Comparison of ENCODE assay signal across 17 cellular contexts in genomic region chr12:91889059-91889458, GRCh38.
A peak's percentile ranks its signal among the peaks of the same experiment; 100 is the strongest.
DNase-seq lines count a peak whose midpoint lies in the region; ATAC-seq and TF ChIP-seq lines count a peak whose summit lies in the region.
"Had no signal": no experiment of that assay in that cellular context is flagged by ENCODE, and none has a peak within 500 bp of the region (broad histone marks: within the 10 kb centered on the region; RNA-seq: fewer than 3 reads in every experiment).

No MANE protein-coding gene starts in this region.

- H3K36me3 ChIP-seq in cardiac muscle cell (no peaks in the 10 kb centered on the region), left ventricle myocardium inferior (no peaks in the 10 kb centered on the region), smooth muscle cell (ENCODE audit: low read depth) (no peaks in the 10 kb centered on the region), OCI-LY7 (ENCODE audit: insufficient read depth, low read length) (no peaks in the 10 kb centered on the region)
- H3K36me3 ChIP-seq: HAP-1 had no signal

- no peaks in the 10 kb centered on the region for H3K27me3 ChIP-seq in cardiac muscle cell
- H3K27me3 ChIP-seq in left ventricle myocardium inferior (ENCODE audit: low read depth) = no peaks in the 10 kb centered on the region
- no peaks in the 10 kb centered on the region for H3K27me3 ChIP-seq in smooth muscle cell (ENCODE audit: low read depth)

- H4K20me1 ChIP-seq in smooth muscle cell (ENCODE audit: low read depth) (no peaks in the 10 kb centered on the region), OCI-LY7 (ENCODE audit: insufficient read depth, low read length) (no peaks in the 10 kb centered on the region)

- H3K9me2 ChIP-seq in OCI-LY7 (ENCODE audit: insufficient read depth, low read length) = no peaks in the 10 kb centered on the region

- no peak overlapping the region for H3K9ac ChIP-seq in smooth muscle cell (ENCODE audit: low read depth)
- H3K9ac ChIP-seq: GM23248 had no signal

- CTCF ChIA-PET in OCI-LY7 (lab: Charles Lee; ENCODE audit: unreplicated experiment) = no interaction called here

- 68% methylated on average over 2 of the region's 2 CpGs for WGBS in smooth muscle cell (ENCODE audit: low lambda C conversion rate)

- BruUV-seq in OCI-LY7 (replicated peaks; lab: Mats Ljungman, UMichigan) = no TSS peak

- no peaks in the 10 kb centered on the region for H3K9me3 ChIP-seq in cardiac muscle cell (ENCODE audit: low read depth)
- H3K9me3 ChIP-seq in left ventricle myocardium inferior (replicated peaks) = no peaks in the 10 kb centered on the region
- H3K9me3 ChIP-seq in smooth muscle cell (replicated peaks; ENCODE audit: low read depth) = no peaks in the 10 kb centered on the region
- H3K9me3 ChIP-seq in OCI-LY7 (ENCODE audit: low read length) = no peaks in the 10 kb centered on the region
- H3K9me3 ChIP-seq: A549, Caco-2, HAP-1 had no signal

- H3F3A ChIP-seq in smooth muscle cell (ENCODE audit: low read depth) = no peaks in the 10 kb centered on the region

- DNase-seq in cardiac muscle cell (ENCODE audit: low read depth in 1 of 2, low spot score in 1 of 2) = no peak
- no peak for DNase-seq in left ventricle myocardium inferior
- DNase-seq in astrocyte of the spinal cord (ENCODE audit: low read depth, low spot score) = peak; percentile 8
- DNase-seq in kidney glomerular epithelial cell (lab: John Stamatoyannopoulos, UW) = peak; percentile 4
- no peak for DNase-seq in smooth muscle cell (lab: John Stamatoyannopoulos, UW; ENCODE audit: unreplicated experiment)
- DNase-seq in OCI-LY7 (ENCODE audit: low spot score) = no peak
- no peak for DNase-seq in amygdala (lab: John Stamatoyannopoulos, UW)
- DNase-seq: AML-193; Caco-2; CD4-positive, alpha-beta T cell; GF-D8; GM23248 had no signal

- ATAC-seq in GM18909 (IDR thresholded peaks at IDR 0.05; ENCODE audit: poor library complexity, unreplicated experiment) = no peak
- ATAC-seq: A549 had no signal

- intact Hi-C loops in left ventricle myocardium inferior (cut with micrococcal nuclease) = no loop called here
- intact Hi-C loops in OCI-LY7 (cut with micrococcal nuclease; ENCODE audit: unreplicated experiment) = no loop called here

- in situ Hi-C loops in astrocyte of the spinal cord (cut with HindIII; ENCODE audit: low sequenced_read_pairs) = no loop called here

- no peaks in the 10 kb centered on the region for H3K79me2 ChIP-seq in smooth muscle cell (ENCODE audit: low read depth)
- H3K79me2 ChIP-seq in OCI-LY7 (ENCODE audit: insufficient read depth, low read depth, low read length) = no peaks in the 10 kb centered on the region

- H2AFZ ChIP-seq in smooth muscle cell (ENCODE audit: low read depth) (no peak overlapping the region), OCI-LY7 (ENCODE audit: low read length) (no peak overlapping the region)
- H2AFZ ChIP-seq: GM23248 had no signal

- TF ChIP-seq CTCF in cardiac muscle cell (IDR thresholded peaks at IDR 0.05; ENCODE audit: low read depth, low read length) (no peak), left ventricle myocardium inferior (IDR thresholded peaks at IDR 0.05; ENCODE audit: borderline replicate concordance) (no peak), astrocyte of the spinal cord (IDR thresholded peaks at IDR 0.05; ENCODE audit: low read depth, low read length) (no peak), smooth muscle cell (IDR thresholded peaks at IDR 0.05; ENCODE audit: borderline replicate concordance, insufficient read depth, poor library complexity, severe bottlenecking) (no peak), OCI-LY7 (conservative IDR thresholded peaks at IDR 0.05; ENCODE audit: low read length) (no peak)

- H3K4me3 ChIP-seq in cardiac muscle cell = no peak overlapping the region
- no peak overlapping the region for H3K4me3 ChIP-seq in left ventricle myocardium inferior
- no peak overlapping the region for H3K4me3 ChIP-seq in astrocyte of the spinal cord (ENCODE audit: low read depth, low read length)
- no peak overlapping the region for H3K4me3 ChIP-seq in smooth muscle cell
- H3K4me3 ChIP-seq in OCI-LY7 (ENCODE audit: low read depth, low read length, poor library complexity, severe bottlenecking) = no peak overlapping the region
- H3K4me3 ChIP-seq: A549, GM23248, HAP-1 had no signal

- H3K27ac ChIP-seq in cardiac muscle cell (peak overlapping the region; percentile 52), left ventricle myocardium inferior (replicated peaks) (no peak overlapping the region), smooth muscle cell (ENCODE audit: low read depth) (peak overlapping the region; percentile 46), OCI-LY7 (ENCODE audit: low read depth, low read length, poor library complexity, severe bottlenecking) (no peak overlapping the region)
- H3K27ac ChIP-seq: 22Rv1, A549, C4-2B, GM23248 had no signal

- POLR2A ChIA-PET in OCI-LY7 (lab: Charles Lee) = interaction anchor here (1.1 kb wide), 1 partner anchor 16 kb away, joined by 3 read pairs; no protein-coding TSS in a partner anchor

- peaks cover 39% of the 10 kb centered on the region for H3K4me1 ChIP-seq in cardiac muscle cell (ENCODE audit: low read depth)
- peaks cover 4% of the 10 kb centered on the region for H3K4me1 ChIP-seq in left ventricle myocardium inferior
- H3K4me1 ChIP-seq in smooth muscle cell (ENCODE audit: low read depth) = no peaks in the 10 kb centered on the region
- no peaks in the 10 kb centered on the region for H3K4me1 ChIP-seq in OCI-LY7 (ENCODE audit: insufficient read depth, low read length, poor library complexity, severe bottlenecking)

- no peak overlapping the region for H3K4me2 ChIP-seq in smooth muscle cell
- no peak overlapping the region for H3K4me2 ChIP-seq in OCI-LY7 (ENCODE audit: low read length)
- H3K4me2 ChIP-seq: A549 had no signal

Comparison
In these comparisons a context has a peak if more than half of its experiments do, and no peak if none do; other contexts are left out.
1. H3K27ac ChIP-seq: peak in cardiac muscle cell (single experiment) and smooth muscle cell (single experiment); none in left ventricle myocardium inferior (single experiment) and OCI-LY7 (single experiment).
2. DNase-seq: peak in astrocyte of the spinal cord (single experiment) and kidney glomerular epithelial cell (single experiment); none in cardiac muscle cell (0 of 2), left ventricle myocardium inferior (single experiment), smooth muscle cell (single experiment), OCI-LY7 (single experiment) and amygdala (0 of 56).